Comparison of ENCODE assay signal across 18 cellular contexts in genomic region chr2:157269922-157270321, GRCh38. TPM values are rescaled to one million over a fixed set of nuclear protein-coding genes. Genes with fewer than 3 reads are reported as not detected.
DNase-seq lines count a peak whose midpoint lies in the region; ATAC-seq, FAIRE-seq and TF ChIP-seq lines count a peak whose summit lies in the region.
"Had no signal": no experiment of that assay in that cellular context is flagged by ENCODE, and none has a peak within 500 bp of the region (broad histone marks: within the 10 kb centered on the region; RNA-seq: fewer than 3 reads in every experiment).

No MANE protein-coding gene starts in this region.

- H3K36me3 Mint-ChIP-seq in type B pancreatic cell (no peaks in the 10 kb centered on the region), progenitor cell of endocrine pancreas (ENCODE audit: insufficient read depth) (no peaks in the 10 kb centered on the region)

- H3K27me3 ChIP-seq in pancreas = no peaks in the 10 kb centered on the region
- H3K27me3 ChIP-seq: heart left ventricle, transverse colon had no signal

- no peaks in the 10 kb centered on the region for H3K4me1 ChIP-seq in pancreas
- H3K4me1 ChIP-seq: heart left ventricle, transverse colon had no signal

- no peak overlapping the region for H3K4me3 Mint-ChIP-seq in type B pancreatic cell
- H3K4me3 Mint-ChIP-seq in progenitor cell of endocrine pancreas (ENCODE audit: low read depth) = no peak overlapping the region
- H3K4me3 Mint-ChIP-seq: activated CD8-positive, alpha-beta T cell treated with anti-CD3 and anti-CD28 coated beads, Interleukin-2, amount 10 ng/mL, durations not matched to agents 7 days and 5 days; T-helper 1 cell treated with Interleukin-12 subunit alpha and Interleukin-12 subunit beta and Interleukin-4 antibody, amounts not matched to agents 30 μg/mL and 1 μg/mL, for 36 hours had no signal

- no peak overlapping the region for H3K27ac ChIP-seq in pancreas
- H3K27ac ChIP-seq: heart left ventricle, PC-9, transverse colon had no signal

- TF ChIP-seq CTCF in type B pancreatic cell (conservative IDR thresholded peaks at IDR 0.05) (no peak), pancreas (IDR thresholded peaks at IDR 0.05) (no peak), progenitor cell of endocrine pancreas (IDR thresholded peaks at IDR 0.05; ENCODE audit: unreplicated experiment) (no peak)

- no peak for FAIRE-seq in pancreas (lab: Jason Lieb, UNC)
- FAIRE-seq: endothelial cell of umbilical vein had no signal

- peak; percentile 14 for DNase-seq in RPMI8226
- DNase-seq in type B pancreatic cell (ENCODE audit: extremely low spot score, unreplicated experiment) = no peak
- DNase-seq in pancreas = no peak
- no peak for DNase-seq in progenitor cell of endocrine pancreas (ENCODE audit: low spot score, unreplicated experiment)
- DNase-seq in left lobe of liver (ENCODE audit: low spot score) = no peak
- DNase-seq: activated CD8-positive, alpha-beta T cell treated with anti-CD3 and anti-CD28 coated beads, Interleukin-2, amount 10 ng/mL, durations not matched to agents 7 days and 5 days; activated gamma-delta T cell treated with Interleukin-2 at 50 U/mL for 16 hours; heart left ventricle; PC-9; transverse colon had no signal

- no peak overlapping the region for H3K4me3 ChIP-seq in pancreas
- H3K4me3 ChIP-seq: heart left ventricle, lung, PC-9, transverse colon had no signal

- H3K36me3 ChIP-seq in pancreas = no peaks in the 10 kb centered on the region
- H3K36me3 ChIP-seq: heart left ventricle, transverse colon had no signal

- 65 to 72% methylated on average over 2 of the region's 2 CpGs for WGBS in pancreas, 2 donors

- ATAC-seq in GM18499 (IDR thresholded peaks at IDR 0.05; ENCODE audit: insufficient read depth, unreplicated experiment) (peak; percentile 58), GM21529 (IDR thresholded peaks at IDR 0.05; ENCODE audit: unreplicated experiment) (peak; percentile 53), HG03159 (IDR thresholded peaks at IDR 0.05; ENCODE audit: unreplicated experiment) (peak; percentile 66), pancreas (no peak), left lobe of liver (no peak)
- ATAC-seq: activated CD8-positive, alpha-beta T cell treated with anti-CD3 and anti-CD28 coated beads, Interleukin-2, amount 10 ng/mL, durations not matched to agents 7 days and 5 days; heart left ventricle had no signal

- no peak overlapping the region for H3K27ac Mint-ChIP-seq in type B pancreatic cell
- H3K27ac Mint-ChIP-seq in progenitor cell of endocrine pancreas = no peak overlapping the region
- H3K27ac Mint-ChIP-seq: activated CD8-positive, alpha-beta T cell treated with anti-CD3 and anti-CD28 coated beads, Interleukin-2, amount 10 ng/mL, durations not matched to agents 7 days and 5 days; T-helper 1 cell treated with Interleukin-12 subunit alpha and Interleukin-12 subunit beta and Interleukin-4 antibody, amounts not matched to agents 30 μg/mL and 1 μg/mL, for 36 hours had no signal

- intact Hi-C loops in pancreas (cut with DNase I) = no loop called here

- no peaks in the 10 kb centered on the region for H3K27me3 Mint-ChIP-seq in type B pancreatic cell
- H3K27me3 Mint-ChIP-seq in progenitor cell of endocrine pancreas = no peaks in the 10 kb centered on the region

- H3K9me3 ChIP-seq in pancreas = no peaks in the 10 kb centered on the region
- H3K9me3 ChIP-seq: transverse colon had no signal

- no peaks in the 10 kb centered on the region for H3K9me3 Mint-ChIP-seq in type B pancreatic cell
- H3K9me3 Mint-ChIP-seq in progenitor cell of endocrine pancreas (ENCODE audit: low read depth) = peaks cover 7% of the 10 kb centered on the region
- H3K9me3 Mint-ChIP-seq: T-helper 1 cell treated with Interleukin-12 subunit alpha and Interleukin-12 subunit beta and Interleukin-4 antibody, amounts not matched to agents 30 μg/mL and 1 μg/mL, for 36 hours had no signal

- H3K4me1 Mint-ChIP-seq in type B pancreatic cell (ENCODE audit: unreplicated experiment) (peaks cover 3% of the 10 kb centered on the region), progenitor cell of endocrine pancreas (ENCODE audit: low read depth) (peaks cover 2% of the 10 kb centered on the region)

RNA-seq across cellular contexts. Expression of gene GALNT5, which starts 12.4 kb away (rescaled TPM):
- total RNA-seq in type B pancreatic cell (ENCODE audit: low replicate concordance) = 1.7 and 2.6 TPM in 2 replicates
- total RNA-seq in pancreas = under 1 TPM; 0.08 to 0.60 (median 0.16) TPM
- polyA plus RNA-seq in pancreas = not detected
- total RNA-seq in progenitor cell of endocrine pancreas = 0.60 and 1.2 TPM in 2 replicates
- 0.15 TPM for total RNA-seq in left lobe of liver
- total RNA-seq: A673; activated CD8-positive, alpha-beta T cell treated with anti-CD3 and anti-CD28 coated beads, Interleukin-2, amount 10 ng/mL, durations not matched to agents 7 days and 5 days; endothelial cell of umbilical vein had no signal
- polyA plus RNA-seq: endothelial cell of umbilical vein had no signal

RNA-seq across cellular contexts. Expression of gene ERMN, which starts 55.7 kb away (rescaled TPM):
- total RNA-seq in type B pancreatic cell (ENCODE audit: low replicate concordance) (1.2 and 1.6 TPM in 2 replicates), pancreas (under 1 TPM in 3 of 6 donors, not detected in 3; 0.06 to 0.16 (median 0.14) TPM), progenitor cell of endocrine pancreas (0.22 TPM in 1 of 2 replicates, not detected in the other), left lobe of liver (not detected)
- polyA plus RNA-seq in pancreas = under 1 TPM; 0.15 to 0.54 TPM
- total RNA-seq: A673, endothelial cell of umbilical vein, LHCN-M2, PC-9 had no signal
- polyA plus RNA-seq: endothelial cell of umbilical vein had no signal

Comparison
In these comparisons a context has a peak if more than half of its experiments do, and no peak if none do; other contexts are left out.
1. ATAC-seq: peak in GM18499 (single experiment), GM21529 (single experiment) and HG03159 (single experiment); none in pancreas (0 of 4) and left lobe of liver (single experiment).